Comparison of ENCODE assay signal across 16 cellular contexts in the genomic region with DNA sequence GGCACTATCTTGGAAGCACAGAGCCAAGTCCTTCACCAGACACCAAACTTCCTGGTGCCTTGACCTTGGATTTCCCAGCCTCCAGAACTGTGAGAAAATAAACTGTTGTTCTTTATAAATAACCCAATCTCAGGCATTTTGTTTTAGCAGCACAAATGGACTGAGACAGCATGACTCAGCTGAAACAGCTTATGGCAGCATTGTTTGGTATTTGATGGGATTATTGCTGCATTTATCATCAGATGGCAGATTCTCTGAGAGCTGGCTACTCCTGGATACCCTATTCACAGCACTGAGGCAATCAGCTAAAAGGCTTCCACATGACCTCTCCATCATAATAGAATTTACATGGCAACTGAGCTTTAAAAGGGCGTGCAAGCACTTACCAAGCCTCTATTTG.
DNase-seq lines count a peak whose midpoint lies in the region; ATAC-seq and TF ChIP-seq lines count a peak whose summit lies in the region.
"Had no signal": no experiment of that assay in that cellular context is flagged by ENCODE, and none has a peak within 500 bp of the region (broad histone marks: within the 10 kb centered on the region; RNA-seq: fewer than 3 reads in every experiment).

No MANE protein-coding gene starts in this region.

- H2BK5ac ChIP-seq in IMR-90 (ENCODE audit: low read depth, low read length, poor library complexity, severe bottlenecking), result no peak overlapping the region
- no peak overlapping the region for H2BK5ac ChIP-seq in mesenchymal stem cell (ENCODE audit: low read depth, low read length, poor library complexity, severe bottlenecking)

- no peaks in the 10 kb centered on the region for H3K4me1 ChIP-seq in IMR-90 (ENCODE audit: control insufficient read depth, insufficient read depth, low read length)
- H3K4me1 ChIP-seq in mesenchymal stem cell (ENCODE audit: control insufficient read depth, insufficient read depth, low read depth, low read length), result no peaks in the 10 kb centered on the region
- H3K4me1 ChIP-seq: BLaER1 treated with 17β-estradiol and CSF1 and Interleukin-3, amounts not matched to agents 10 nM and 100 nM had no signal

- H3K23ac ChIP-seq in IMR-90 (ENCODE audit: low read depth, low read length) (no peak overlapping the region), mesenchymal stem cell (ENCODE audit: low read length in 2 of 2) (no peak overlapping the region)

- no peak for ATAC-seq in IMR-90 (ENCODE audit: low read depth)

- H3K18ac ChIP-seq in IMR-90 (ENCODE audit: low read depth, low read length) (no peak overlapping the region), mesenchymal stem cell (ENCODE audit: low read depth in 1 of 2, low read length in 2 of 2) (no peak overlapping the region)

- no peak overlapping the region for H3K9ac ChIP-seq in IMR-90 (ENCODE audit: low read depth, low read length)
- no peak overlapping the region for H3K9ac ChIP-seq in mesenchymal stem cell (ENCODE audit: low read length)
- H3K9ac ChIP-seq: BLaER1 treated with 17β-estradiol and CSF1 and Interleukin-3, amounts not matched to agents 10 nM and 100 nM had no signal

- WGBS in IMR-90 (ENCODE audit: extremely low coverage in 2 of 2, insufficient read length in 1 of 2), 2 experiments, result no CpG with 5 or more reads among the region's 1 CpG
- 40% methylated on average over 1 of the region's 1 CpG for WGBS in mesenchymal stem cell

- no peak for TF ChIP-seq POLR2A in IMR-90 (IDR thresholded peaks at IDR 0.05; ENCODE audit: low read depth, low read length)

- H2BK20ac ChIP-seq in IMR-90 (ENCODE audit: low read depth, low read length), result no peak overlapping the region

- no peaks in the 10 kb centered on the region for H3K79me1 ChIP-seq in IMR-90 (ENCODE audit: low read depth in 1 of 2, low read length in 2 of 2)
- H3K79me1 ChIP-seq in mesenchymal stem cell (replicated peaks; ENCODE audit: low read length, poor library complexity, severe bottlenecking), result no peaks in the 10 kb centered on the region

- H3K4ac ChIP-seq in IMR-90 (ENCODE audit: low read depth, low read length) (no peak overlapping the region), mesenchymal stem cell (ENCODE audit: low read depth in 1 of 2, low read length in 2 of 2) (no peak overlapping the region)

- in situ Hi-C loops in IMR-90 (cut with MboI; ENCODE audit: low sequenced_read_pairs), result no loop called here

- peak; percentile 25 for DNase-seq in DMS53 (lab: John Stamatoyannopoulos, UW)
- DNase-seq in DMS53 treated with DMSO at 0.1 percent for 48 hours (lab: John Stamatoyannopoulos, UW; ENCODE audit: unreplicated experiment), result no peak
- DNase-seq in IMR-90, result no peak
- DNase-seq in epithelial cell of esophagus (ENCODE audit: low read depth), result peak; percentile 24
- peak; percentile 1 for DNase-seq in mesenchymal stem cell
- no peak for DNase-seq in activated CD4-positive, alpha-beta T cell treated with anti-CD3 and anti-CD28 coated beads, Interleukin-2, amount 50 U/mL, for 1 hour
- DNase-seq in GM10248 (ENCODE audit: extremely low spot score), result no peak
- DNase-seq in NCI-H146 (lab: John Stamatoyannopoulos, UW), result no peak
- DNase-seq: DMS153, GDM1, GOT3, NCI-H1694, NCI-H2171, SIG-M5 had no signal

- H4K5ac ChIP-seq in IMR-90 (ENCODE audit: low read depth, low read length), result no peak overlapping the region

- H2BK15ac ChIP-seq in IMR-90 (ENCODE audit: low read depth, low read length) (no peak overlapping the region), mesenchymal stem cell (ENCODE audit: low read depth, poor library complexity, severe bottlenecking) (no peak overlapping the region)

- CTCF ChIA-PET in IMR-90 (lab: Yijun Ruan, JAX) (no interaction called here), GM10248 (lab: Yijun Ruan, JAX) (no interaction called here)

- H3K27ac ChIP-seq in IMR-90 (ENCODE audit: insufficient read depth, low read length) (no peak overlapping the region), mesenchymal stem cell (ENCODE audit: low read length, poor library complexity, severe bottlenecking) (no peak overlapping the region)
- H3K27ac ChIP-seq: 22Rv1; BLaER1 treated with 17β-estradiol and CSF1 and Interleukin-3, amounts not matched to agents 10 nM and 100 nM had no signal

- H4K91ac ChIP-seq in IMR-90 (ENCODE audit: insufficient read depth, low read depth, low read length) (no peak overlapping the region), mesenchymal stem cell (ENCODE audit: low read length) (no peak overlapping the region)

- H3K56ac ChIP-seq in IMR-90 (ENCODE audit: extremely low read depth, insufficient read depth, low read length), result no peak overlapping the region

- H2AFZ ChIP-seq in IMR-90 (replicated peaks; ENCODE audit: low read length, poor library complexity) (no peak overlapping the region), mesenchymal stem cell (ENCODE audit: low read depth, low read length) (no peak overlapping the region)

- no peak for TF ChIP-seq RAD21 in IMR-90 (IDR thresholded peaks at IDR 0.05; ENCODE audit: low read length)

- no peak overlapping the region for H2AK9ac ChIP-seq in IMR-90 (replicated peaks; ENCODE audit: low read depth, low read length, poor library complexity)

- H3K27me3 ChIP-seq in IMR-90 (ENCODE audit: control insufficient read depth, insufficient read depth, low read length) (no peaks in the 10 kb centered on the region), mesenchymal stem cell (ENCODE audit: control insufficient read depth in 1 of 2, insufficient read depth in 1 of 2, low read length in 2 of 2) (no peaks in the 10 kb centered on the region)
- H3K27me3 ChIP-seq: BLaER1 treated with 17β-estradiol and CSF1 and Interleukin-3, amounts not matched to agents 10 nM and 100 nM had no signal

- TF ChIP-seq CTCF in IMR-90 (conservative IDR thresholded peaks at IDR 0.05; ENCODE audit: low read depth, low read length) (no peak), epithelial cell of esophagus (IDR thresholded peaks at IDR 0.05; ENCODE audit: insufficient read depth, low read depth, low read length, missing control alignments) (no peak), GM10248 (IDR thresholded peaks at IDR 0.05; ENCODE audit: control extremely low read depth, extremely low read depth, low read depth, missing control alignments) (no peak)

- H2BK120ac ChIP-seq in IMR-90 (ENCODE audit: low read depth, low read length) (no peak overlapping the region), mesenchymal stem cell (ENCODE audit: low read depth, low read length) (no peak overlapping the region)

- H3K9me3 ChIP-seq in IMR-90 (ENCODE audit: control insufficient read depth, insufficient read depth, low read length), result no peaks in the 10 kb centered on the region
- H3K9me3 ChIP-seq in mesenchymal stem cell (ENCODE audit: control insufficient read depth, low read length), result no peaks in the 10 kb centered on the region

- no peak overlapping the region for H3K4me2 ChIP-seq in IMR-90 (ENCODE audit: low read depth, low read length)
- H3K4me2 ChIP-seq in mesenchymal stem cell (ENCODE audit: low read length, poor library complexity, severe bottlenecking), result no peak overlapping the region
- H3K4me2 ChIP-seq: BLaER1 treated with 17β-estradiol and CSF1 and Interleukin-3, amounts not matched to agents 10 nM and 100 nM had no signal

- H3K36me3 ChIP-seq in IMR-90 (ENCODE audit: control insufficient read depth, insufficient read depth, low read length) (no peaks in the 10 kb centered on the region), mesenchymal stem cell (ENCODE audit: control insufficient read depth in 1 of 2, insufficient read depth in 2 of 2, low read depth in 1 of 2, low read length in 2 of 2) (no peaks in the 10 kb centered on the region)
- H3K36me3 ChIP-seq: BLaER1 treated with 17β-estradiol and CSF1 and Interleukin-3, amounts not matched to agents 10 nM and 100 nM had no signal

- intact Hi-C loops in IMR-90 (cut with micrococcal nuclease), result no loop called here

- no peaks in the 10 kb centered on the region for H4K20me1 ChIP-seq in IMR-90 (ENCODE audit: insufficient read depth, low read length)
- H4K20me1 ChIP-seq: BLaER1 treated with 17β-estradiol and CSF1 and Interleukin-3, amounts not matched to agents 10 nM and 100 nM had no signal

- no peak overlapping the region for H2BK12ac ChIP-seq in mesenchymal stem cell (ENCODE audit: low read length in 2 of 2)

- POLR2A ChIA-PET in IMR-90 (lab: Charles Lee; ENCODE audit: unreplicated experiment) (no interaction called here), GM10248 (lab: Yijun Ruan, JAX) (no interaction called here)

- no TSS peak for BruUV-seq in IMR-90 (replicated peaks; lab: Mats Ljungman, UMichigan)

- dilution Hi-C loops in IMR-90 (cut with HindIII; ENCODE audit: low sequenced_read_pairs, unreplicated experiment), result no loop called here

- H4K8ac ChIP-seq in IMR-90 (ENCODE audit: low read depth in 2 of 2, low read length in 2 of 2) (no peak overlapping the region), mesenchymal stem cell (ENCODE audit: low read length) (no peak overlapping the region)

- H3K9me1 ChIP-seq in IMR-90 (ENCODE audit: insufficient read depth, low read length), result no peaks in the 10 kb centered on the region

- H3K14ac ChIP-seq in IMR-90 (replicated peaks; ENCODE audit: low read depth, low read length), result no peak overlapping the region
- no peak overlapping the region for H3K14ac ChIP-seq in mesenchymal stem cell (ENCODE audit: low read length in 2 of 2)

- H3K4me3 ChIP-seq in IMR-90 (ENCODE audit: insufficient read depth, low read depth, low read length) (no peak overlapping the region), epithelial cell of esophagus (ENCODE audit: low read length) (no peak overlapping the region), mesenchymal stem cell (ENCODE audit: insufficient read depth in 1 of 2, low read depth in 1 of 2, low read length in 2 of 2) (no peak overlapping the region)
- H3K4me3 ChIP-seq: BLaER1 treated with 17β-estradiol and CSF1 and Interleukin-3, amounts not matched to agents 10 nM and 100 nM had no signal

- no peak overlapping the region for H2AK5ac ChIP-seq in IMR-90 (ENCODE audit: low read depth, low read length)
- no peak overlapping the region for H2AK5ac ChIP-seq in mesenchymal stem cell (ENCODE audit: low read length, severe bottlenecking)

TF ChIP-seq in IMR-90, 13 proteins besides CTCF, POLR2A, EP300 and RAD21:
- no peak for TF ChIP-seq CHD1 (IDR thresholded peaks at IDR 0.05; ENCODE audit: low read depth, low read length)
- TF ChIP-seq CEBPB (IDR thresholded peaks at IDR 0.05; ENCODE audit: low read depth, low read length), result no peak
- peak; percentile 62 for TF ChIP-seq NFE2L2 (IDR thresholded peaks at IDR 0.05; ENCODE audit: low read depth, low read length)
- no peak for TF ChIP-seq FOS (IDR thresholded peaks at IDR 0.05; ENCODE audit: low read depth, low read length)

Comparison
In these comparisons a context has a peak if more than half of its experiments do, and no peak if none do; other contexts are left out.
1. DNase-seq: peak in DMS53 (single experiment), epithelial cell of esophagus (single experiment) and mesenchymal stem cell (single experiment); none in DMS53 treated with DMSO at 0.1 percent for 48 hours (single experiment), IMR-90 (single experiment), activated CD4-positive, alpha-beta T cell treated with anti-CD3 and anti-CD28 coated beads, Interleukin-2, amount 50 U/mL, for 1 hour (single experiment), GM10248 (single experiment) and NCI-H146 (single experiment).